ENCODE assay signal across 17 cellular contexts in the genomic region with DNA sequence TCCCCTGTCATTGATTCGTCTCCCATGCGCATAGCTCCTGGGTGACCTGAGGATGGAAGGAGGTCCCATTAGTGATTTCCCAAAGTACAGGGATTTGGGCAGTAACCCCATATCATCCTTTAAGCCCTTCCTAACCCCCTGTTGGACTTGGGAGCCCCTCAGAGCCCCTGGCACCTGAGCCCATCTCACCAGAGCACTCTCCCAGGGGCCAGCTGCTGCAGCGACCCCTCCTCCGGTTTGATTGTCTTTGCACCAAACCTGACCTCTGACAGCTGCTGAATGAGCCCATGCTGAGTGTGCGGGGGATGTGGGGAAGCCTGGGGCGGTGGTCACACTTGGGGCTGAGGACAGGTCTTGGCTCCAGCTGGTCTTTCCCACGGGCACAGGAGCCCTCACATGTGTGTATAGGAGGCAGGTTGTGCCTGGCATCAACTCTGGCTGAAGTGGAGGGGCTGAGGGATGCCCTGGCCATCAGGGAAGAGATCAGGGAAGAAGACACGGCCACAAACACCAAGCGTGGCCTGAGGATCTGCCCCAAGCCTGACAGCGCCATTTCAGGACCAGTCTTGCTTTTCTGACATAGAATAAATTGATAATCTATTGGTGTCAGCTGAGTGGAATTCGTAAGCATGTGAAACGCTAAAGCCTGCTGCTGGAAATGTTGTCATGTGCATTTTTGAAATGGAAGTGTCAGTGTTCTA.
DNase-seq lines count a peak whose midpoint lies in the region; ATAC-seq, FAIRE-seq and TF ChIP-seq lines count a peak whose summit lies in the region.
"Had no signal": no experiment of that assay in that cellular context is flagged by ENCODE, and none has a peak within 500 bp of the region (broad histone marks: within the 10 kb centered on the region; RNA-seq: fewer than 3 reads in every experiment).

No MANE protein-coding gene starts in this region.

- no peak overlapping the region for H2BK15ac ChIP-seq in H1 (ENCODE audit: low read length)

- TF ChIP-seq EP300 in H1 (IDR thresholded peaks at IDR 0.05; ENCODE audit: borderline replicate concordance in 1 of 2, low read depth in 2 of 2, low read length in 2 of 2) (no peak), suprapubic skin (IDR thresholded peaks at IDR 0.05) (no peak)

- peak overlapping the region; percentile 87 for H3K27ac Mint-ChIP-seq in neural progenitor cell

- no peak overlapping the region for H2BK20ac ChIP-seq in H1 (ENCODE audit: low read length)

- H3K23me2 ChIP-seq in H1 (ENCODE audit: low read depth, low read length): no peaks in the 10 kb centered on the region

- peaks cover 0 to 4% of the 10 kb centered on the region in 2 experiments for H4K20me1 ChIP-seq in H1 (replicated peaks in 1 of 2; ENCODE audit: control insufficient read depth in 1 of 2, insufficient read depth in 2 of 2, low read length in 2 of 2)
- H4K20me1 ChIP-seq in neural progenitor cell (ENCODE audit: low read depth): no peaks in the 10 kb centered on the region

- DNase-seq in Peyer's patch (peak in 2 of 3 donors; percentile 5 to 15), H1 (ENCODE audit: low read depth in 1 of 2, low spot score in 2 of 2) (peak in 1 of 2 experiments; percentile 33), neural progenitor cell (ENCODE audit: low spot score) (no peak), suprapubic skin (ENCODE audit: low spot score in 2 of 2) (peak; percentile 32 to 65), amniotic stem cell (lab: John Stamatoyannopoulos, UW) (no peak)
- DNase-seq in activated naive CD4-positive, alpha-beta T cell treated with Interleukin-2 at 50 U/mL for 16 hours: no peak
- DNase-seq: C1 segment of cervical spinal cord; CD8-positive, alpha-beta memory T cell; GOT3; NCI-H1105; NCI-H1694; NCI-H2107; NCI-H2227 treated with DMSO at 0.1 percent for 48 hours; NCI-H524 had no signal

- H3K79me1 ChIP-seq in H1 (ENCODE audit: low read depth, low read length): no peaks in the 10 kb centered on the region

- H3K9me3 ChIP-seq in Peyer's patch (no peaks in the 10 kb centered on the region), H1 (ENCODE audit: insufficient read depth in 2 of 2, low read depth in 1 of 2, low read length in 1 of 2) (peaks cover 13 to 14% of the 10 kb centered on the region in 2 experiments), neural progenitor cell (ENCODE audit: low read depth) (no peaks in the 10 kb centered on the region), suprapubic skin (no peaks in the 10 kb centered on the region)
- H3K9me3 ChIP-seq: SJCRH30 had no signal

- no peak overlapping the region for H2AK5ac ChIP-seq in H1 (ENCODE audit: low read depth, low read length)

- H3K4me3 Mint-ChIP-seq in neural progenitor cell: no peak overlapping the region
- H3K4me3 Mint-ChIP-seq: CD8-positive, alpha-beta memory T cell had no signal

- H3K36me3 ChIP-seq in Peyer's patch: no peaks in the 10 kb centered on the region
- H3K36me3 ChIP-seq in H1 (ENCODE audit: control insufficient read depth in 2 of 4, insufficient read depth in 4 of 4, low read length in 3 of 4): no peaks in the 10 kb centered on the region; a peak in 1 of 8 replicates
- H3K36me3 ChIP-seq in neural progenitor cell: no peaks in the 10 kb centered on the region
- no peaks in the 10 kb centered on the region for H3K36me3 ChIP-seq in suprapubic skin
- H3K36me3 ChIP-seq: SJCRH30 had no signal

- H3K56ac ChIP-seq in H1 (replicated peaks; ENCODE audit: insufficient read length, low read depth, low read length): no peak overlapping the region

- H3K14ac ChIP-seq in H1 (ENCODE audit: insufficient read length): no peak overlapping the region

- 89% methylated on average over 12 of the region's 12 CpGs; no CpG with 5 or more reads in 1 of the 2 experiments for WGBS in H1 (ENCODE audit: extremely low coverage in 1 of 2, insufficient coverage in 1 of 2, insufficient read length in 1 of 2, insufficient replicate concordance in 2 of 2, low coverage in 1 of 2, low lambda C conversion rate in 2 of 2, missing lambda C conversion rate in 1 of 2), 2 experiments
- 93% methylated on average over 12 of the region's 12 CpGs for WGBS in suprapubic skin

- H3K4me1 Mint-ChIP-seq in neural progenitor cell: peaks cover 34% of the 10 kb centered on the region
- H3K4me1 Mint-ChIP-seq: CD8-positive, alpha-beta memory T cell had no signal

- no peak overlapping the region for H2BK120ac ChIP-seq in H1 (replicated peaks; ENCODE audit: low read depth, low read length)

- H4K91ac ChIP-seq in H1 (replicated peaks; ENCODE audit: insufficient read length, low read length): no peak overlapping the region

- no peak overlapping the region for H2BK5ac ChIP-seq in H1 (ENCODE audit: low read depth, low read length)

- no peak for FAIRE-seq in H1 (lab: Jason Lieb, UNC)
- FAIRE-seq: GM12891 had no signal

- TF ChIP-seq POLR2A in Peyer's patch (IDR thresholded peaks at IDR 0.05): no peak
- no peak for TF ChIP-seq POLR2A in H1 (IDR thresholded peaks at IDR 0.05; ENCODE audit: control extremely low read depth in 1 of 2, low read depth in 2 of 2, low read length in 2 of 2)
- no peak for TF ChIP-seq POLR2A in suprapubic skin (IDR thresholded peaks at IDR 0.05)

- H3K9ac ChIP-seq in H1 (replicated peaks in 1 of 4; ENCODE audit: extremely low read depth in 1 of 4, low read depth in 3 of 4, low read length in 3 of 4) (no peak overlapping the region), neural progenitor cell (no peak overlapping the region)

- H2BK12ac ChIP-seq in H1 (ENCODE audit: low read depth, low read length): no peak overlapping the region; the same call in 1 of the 2 replicates

- TF ChIP-seq CTCF in Peyer's patch (IDR thresholded peaks at IDR 0.05): no peak
- no peak for TF ChIP-seq CTCF in H1 (IDR thresholded peaks at IDR 0.05; ENCODE audit: control extremely low read depth in 1 of 3, insufficient read depth in 1 of 3, low read depth in 1 of 3, low read length in 3 of 3)
- TF ChIP-seq CTCF in neural progenitor cell (IDR thresholded peaks at IDR 0.05): no peak
- no peak for TF ChIP-seq CTCF in suprapubic skin (IDR thresholded peaks at IDR 0.05)

- H4K8ac ChIP-seq in H1 (ENCODE audit: extremely low read depth, insufficient read depth, low read length): peak overlapping the region; percentile 1; the same call in 1 of the 2 replicates

- H3K36me3 Mint-ChIP-seq in neural progenitor cell: peaks cover 4% of the 10 kb centered on the region
- H3K36me3 Mint-ChIP-seq: CD8-positive, alpha-beta memory T cell had no signal

- H3K27me3 ChIP-seq in Peyer's patch (no peaks in the 10 kb centered on the region), H1 (replicated peaks in 1 of 4; ENCODE audit: control insufficient read depth in 3 of 4, extremely low read depth in 1 of 4, insufficient read depth in 3 of 4, low read length in 3 of 4) (no peaks in the 10 kb centered on the region), neural progenitor cell (no peaks in the 10 kb centered on the region), suprapubic skin (no peaks in the 10 kb centered on the region)
- H3K27me3 ChIP-seq: SJCRH30 had no signal

- no peak overlapping the region for H4K5ac ChIP-seq in H1 (ENCODE audit: insufficient read length, low read depth, low read length)

- no peak overlapping the region for H3K18ac ChIP-seq in H1 (ENCODE audit: extremely low read depth, low read length)

- TF ChIP-seq RAD21 in H1 (IDR thresholded peaks at IDR 0.05 in 1 of 2, conservative IDR thresholded peaks at IDR 0.05 in 1 of 2; ENCODE audit: low read depth in 2 of 2, low read length in 2 of 2): no peak

- ATAC-seq in GM18520 (IDR thresholded peaks at IDR 0.05; ENCODE audit: unreplicated experiment): no peak

- no peak overlapping the region for H3K23ac ChIP-seq in H1 (ENCODE audit: insufficient read length)

- H3K27me3 Mint-ChIP-seq in neural progenitor cell (ENCODE audit: insufficient read depth, low read depth): peaks cover 14% of the 10 kb centered on the region

- no peak overlapping the region for H2AFZ ChIP-seq in H1 (ENCODE audit: low read length)
- H2AFZ ChIP-seq in neural progenitor cell (replicated peaks): no peak overlapping the region

- no peaks in the 10 kb centered on the region for H3F3A ChIP-seq in neural progenitor cell (ENCODE audit: low read depth)

- H3K9me3 Mint-ChIP-seq in neural progenitor cell: peaks cover 22% of the 10 kb centered on the region
- H3K9me3 Mint-ChIP-seq: CD8-positive, alpha-beta memory T cell had no signal

- POLR2A ChIA-PET in H1 (lab: Charles Lee; ENCODE audit: partially characterized antibody): no interaction called here

- H3K27ac ChIP-seq in Peyer's patch (no peak overlapping the region), H1 (ENCODE audit: low read depth, low read length) (no peak overlapping the region), neural progenitor cell (no peak overlapping the region), suprapubic skin (no peak overlapping the region)
- H3K27ac ChIP-seq: SJCRH30 had no signal

- no peak overlapping the region for H3K4me2 ChIP-seq in H1 (ENCODE audit: insufficient read depth in 1 of 2, low read depth in 2 of 2, low read length in 2 of 2)
- no peak overlapping the region for H3K4me2 ChIP-seq in neural progenitor cell

- H3K4me3 ChIP-seq in Peyer's patch (no peak overlapping the region), H1 (ENCODE audit: extremely low read depth in 1 of 4, insufficient read depth in 2 of 4, low read depth in 3 of 4, low read length in 4 of 4) (no peak overlapping the region), neural progenitor cell (no peak overlapping the region), suprapubic skin (no peak overlapping the region)
- H3K4me3 ChIP-seq: SJCRH30 had no signal

- H3K4ac ChIP-seq in H1 (replicated peaks; ENCODE audit: insufficient read length, low read depth, low read length): no peak overlapping the region

- CTCF ChIA-PET in H1 (lab: Charles Lee; ENCODE audit: partially characterized antibody): interaction anchor here (1.4 to 1.6 kb wide), 2 partner anchors 11 kb away, joined by 4 to 5 read pairs; no protein-coding TSS in a partner anchor

- H3K4me1 ChIP-seq in Peyer's patch: no peaks in the 10 kb centered on the region
- peaks cover 0 to 4% (median 0%) of the 10 kb centered on the region in 4 experiments; a peak in 1 of 7 replicates for H3K4me1 ChIP-seq in H1 (replicated peaks in 1 of 4; ENCODE audit: control insufficient read depth in 3 of 4, insufficient read depth in 4 of 4, low read length in 3 of 4)
- no peaks in the 10 kb centered on the region for H3K4me1 ChIP-seq in neural progenitor cell
- H3K4me1 ChIP-seq in suprapubic skin: peaks cover 17% of the 10 kb centered on the region

- H3K79me2 ChIP-seq in H1 (ENCODE audit: control insufficient read depth in 1 of 2, insufficient read depth in 2 of 2, low read length in 2 of 2) (no peaks in the 10 kb centered on the region), neural progenitor cell (ENCODE audit: low read depth) (no peaks in the 10 kb centered on the region)

TF ChIP-seq in H1, 55 proteins besides CTCF, POLR2A, EP300 and RAD21 (continues in another document):
- TF ChIP-seq RFX5 (IDR thresholded peaks at IDR 0.05; ENCODE audit: borderline replicate concordance, low read depth, low read length) (no peak), ASH2L (IDR thresholded peaks at IDR 0.05; ENCODE audit: low read length) (no peak), SIN3A (conservative IDR thresholded peaks at IDR 0.05 in 1 of 2, IDR thresholded peaks at IDR 0.05 in 1 of 2; ENCODE audit: low read depth in 1 of 2, low read length in 2 of 2) (no peak), CBX5 (IDR thresholded peaks at IDR 0.05; ENCODE audit: low read depth, low read length) (no peak)

Comparison
In these comparisons a context has a peak if more than half of its experiments do, and no peak if none do; other contexts are left out.
1. DNase-seq: peak in Peyer's patch (2 of 3) and suprapubic skin (2 of 2); none in neural progenitor cell (single experiment), activated naive CD4-positive, alpha-beta T cell treated with Interleukin-2 at 50 U/mL for 16 hours (single experiment) and amniotic stem cell (single experiment).